Comparison of ENCODE assay signal across 8 cellular contexts in the genomic region with DNA sequence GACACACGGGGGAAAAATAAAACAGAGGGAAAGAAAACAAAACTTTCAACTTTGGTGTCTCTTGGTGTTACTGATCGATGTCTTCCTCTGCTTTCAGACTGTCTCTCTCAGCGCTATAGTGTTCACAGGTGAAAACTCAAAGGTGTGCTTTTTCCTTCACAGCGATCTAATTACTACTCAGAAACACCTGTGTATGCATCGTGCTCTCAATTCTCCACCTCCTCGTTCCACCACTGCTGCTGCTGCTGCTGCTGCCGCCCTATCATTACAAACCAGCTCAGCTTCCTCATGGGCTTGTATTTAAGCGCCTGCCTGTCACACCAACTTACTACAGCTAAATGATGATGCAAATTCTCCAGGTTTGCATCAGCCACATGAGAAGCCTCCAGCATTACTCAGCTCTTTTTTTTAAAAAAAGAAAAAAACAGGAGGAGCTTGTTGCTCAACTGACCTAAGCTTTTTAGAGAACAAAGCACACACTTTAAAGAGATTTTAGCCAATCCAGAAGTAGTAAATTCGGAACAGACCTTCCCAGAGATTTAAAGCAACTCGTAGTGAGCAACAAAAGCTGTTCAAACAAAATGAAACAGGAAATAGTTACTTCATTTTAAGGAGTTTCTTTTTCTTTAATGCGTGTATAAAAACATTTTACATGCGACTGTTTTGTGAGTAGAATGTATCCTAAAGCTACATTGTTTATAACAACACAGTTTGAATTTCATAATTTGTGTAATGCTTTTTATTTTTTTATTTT. TPM values are rescaled to one million over a fixed set of nuclear protein-coding genes. Genes with fewer than 3 reads are reported as not detected.
A peak's percentile ranks its signal among the peaks of the same experiment; 100 is the strongest.
DNase-seq lines count a peak whose midpoint lies in the region; ATAC-seq and TF ChIP-seq lines count a peak whose summit lies in the region.

A gene (minus strand): TSS at position 274 of the 754 bp plus-strand sequence. CDS start 280 bp downstream, outside the sequence.

- H3K27ac ChIP-seq in esophagus squamous epithelium (peak within 1 kb of the TSS; percentile 42 to 83 (median 70)), testis (no peak within 1 kb of the TSS)
- H3K27ac ChIP-seq in naive thymus-derived CD4-positive, alpha-beta T cell (ENCODE audit: low read depth, low read length) = no peak within 1 kb of the TSS

- TF ChIP-seq POLR2A in esophagus squamous epithelium (IDR thresholded peaks at IDR 0.05) = peak in 3 of 4 donors; percentile 20 to 86 (median 59)
- no peak for TF ChIP-seq POLR2A in testis (IDR thresholded peaks at IDR 0.05)

- WGBS in esophagus squamous epithelium, 2 donors = 10 to 11% methylated on average over 12 of the region's 12 CpGs
- WGBS in testis, 2 donors = 8 to 19% methylated on average over 12 of the region's 12 CpGs

- ATAC-seq in GM19438 (IDR thresholded peaks at IDR 0.05; ENCODE audit: low read depth, unreplicated experiment) = peak; percentile 99
- peak; percentile 99 for ATAC-seq in HG03521 (IDR thresholded peaks at IDR 0.05; ENCODE audit: unreplicated experiment)
- peak; percentile 94 for ATAC-seq in activated CD8-positive, alpha-beta memory T cell treated with anti-CD3 and anti-CD28 coated beads, Interleukin-2, amount 10 ng/mL, durations not matched to agents 7 days and 5 days
- peak; percentile 94 for ATAC-seq in naive thymus-derived CD4-positive, alpha-beta T cell

- H3K4me3 Mint-ChIP-seq in activated CD8-positive, alpha-beta memory T cell treated with anti-CD3 and anti-CD28 coated beads, Interleukin-2, amount 10 ng/mL, durations not matched to agents 7 days and 5 days = peak within 1 kb of the TSS; percentile 85
- H3K4me3 Mint-ChIP-seq in naive thymus-derived CD4-positive, alpha-beta T cell = peak within 1 kb of the TSS; percentile 70 to 97 (median 83)

- TF ChIP-seq CTCF in esophagus squamous epithelium (IDR thresholded peaks at IDR 0.05) (peak in 3 of 6 experiments; percentile 22 to 42 (median 31)), testis (IDR thresholded peaks at IDR 0.05) (no peak)

- H3K27me3 Mint-ChIP-seq in activated CD8-positive, alpha-beta memory T cell treated with anti-CD3 and anti-CD28 coated beads, Interleukin-2, amount 10 ng/mL, durations not matched to agents 7 days and 5 days = no peaks in the 10 kb centered on the region
- no peaks in the 10 kb centered on the region for H3K27me3 Mint-ChIP-seq in naive thymus-derived CD4-positive, alpha-beta T cell

- peak within 1 kb of the TSS; percentile 23 to 51 (median 36) for H3K4me3 ChIP-seq in esophagus squamous epithelium
- H3K4me3 ChIP-seq in naive thymus-derived CD4-positive, alpha-beta T cell (ENCODE audit: low read length) = peak within 1 kb of the TSS; percentile 35
- peak within 1 kb of the TSS; percentile 4 to 13 for H3K4me3 ChIP-seq in testis

- H3K4me1 Mint-ChIP-seq in activated CD8-positive, alpha-beta memory T cell treated with anti-CD3 and anti-CD28 coated beads, Interleukin-2, amount 10 ng/mL, durations not matched to agents 7 days and 5 days = peaks cover 17% of the 10 kb centered on the region
- H3K4me1 Mint-ChIP-seq in naive thymus-derived CD4-positive, alpha-beta T cell = peaks cover 0 to 36% (median 21%) of the 10 kb centered on the region in 7 donors

- intact Hi-C loops in esophagus squamous epithelium (cut with DNase I) (no loop called here), testis (cut with DNase I; ENCODE audit: low total_unique reads) (no loop called here)
- intact Hi-C loops in naive thymus-derived CD4-positive, alpha-beta T cell (cut with micrococcal nuclease) = loop anchor here in 1 of 2 donors (2.0 to 10.0 kb wide), 4 partner anchors 775 to 1315 kb away; a partner anchor contains a TSS

- H3K27me3 ChIP-seq in esophagus squamous epithelium = no peaks in the 10 kb centered on the region
- no peaks in the 10 kb centered on the region for H3K27me3 ChIP-seq in naive thymus-derived CD4-positive, alpha-beta T cell (ENCODE audit: control insufficient read depth in 2 of 2, insufficient read depth in 2 of 2, low read length in 2 of 2)
- H3K27me3 ChIP-seq in testis = no peaks in the 10 kb centered on the region

- H3K9me3 ChIP-seq in esophagus squamous epithelium = no peaks in the 10 kb centered on the region
- H3K9me3 ChIP-seq in naive thymus-derived CD4-positive, alpha-beta T cell (ENCODE audit: control insufficient read depth in 2 of 3, low read length in 3 of 3) = no peaks in the 10 kb centered on the region
- H3K9me3 ChIP-seq in testis = no peaks in the 10 kb centered on the region

- DNase-seq in D341Med (ENCODE audit: low spot score) (peak; percentile 53), NCI-H526 treated with DMSO at 0.1 percent for 48 hours (lab: John Stamatoyannopoulos, UW) (peak; percentile 95), esophagus squamous epithelium (lab: John Stamatoyannopoulos, UW) (peak; percentile 8), testis (peak; percentile 48)
- DNase-seq in activated CD8-positive, alpha-beta memory T cell treated with anti-CD3 and anti-CD28 coated beads, Interleukin-2, amount 10 ng/mL, durations not matched to agents 7 days and 5 days = peak; percentile 81
- DNase-seq in naive thymus-derived CD4-positive, alpha-beta T cell = peak in 8 of 9 donors; percentile 13 to 61 (median 42)

- peaks cover 0 to 22% (median 0%) of the 10 kb centered on the region in 3 donors for H3K4me1 ChIP-seq in esophagus squamous epithelium
- H3K4me1 ChIP-seq in naive thymus-derived CD4-positive, alpha-beta T cell (ENCODE audit: control insufficient read depth in 2 of 2, insufficient read depth in 2 of 2, low read length in 2 of 2) = peaks cover 0 to 3% of the 10 kb centered on the region in 2 donors
- peaks cover 6% of the 10 kb centered on the region for H3K4me1 ChIP-seq in testis

- CTCF ChIA-PET in activated CD8-positive, alpha-beta memory T cell treated with anti-CD3 and anti-CD28 coated beads, Interleukin-2, amount 10 ng/mL, durations not matched to agents 7 days and 5 days (lab: Charles Lee) = interaction anchor here (1.4 kb wide), 1 partner anchor 33 kb away, joined by 3 read pairs; no protein-coding TSS in a partner anchor
- CTCF ChIA-PET in naive thymus-derived CD4-positive, alpha-beta T cell (lab: Charles Lee) = no interaction called here

- H3K36me3 Mint-ChIP-seq in activated CD8-positive, alpha-beta memory T cell treated with anti-CD3 and anti-CD28 coated beads, Interleukin-2, amount 10 ng/mL, durations not matched to agents 7 days and 5 days = peaks cover 4% of the 10 kb centered on the region
- no peaks in the 10 kb centered on the region for H3K36me3 Mint-ChIP-seq in naive thymus-derived CD4-positive, alpha-beta T cell

- POLR2A ChIA-PET in naive thymus-derived CD4-positive, alpha-beta T cell (lab: Charles Lee) = no interaction called here

- H3K27ac Mint-ChIP-seq in activated CD8-positive, alpha-beta memory T cell treated with anti-CD3 and anti-CD28 coated beads, Interleukin-2, amount 10 ng/mL, durations not matched to agents 7 days and 5 days = peak within 1 kb of the TSS; percentile 98
- H3K27ac Mint-ChIP-seq in naive thymus-derived CD4-positive, alpha-beta T cell = peak within 1 kb of the TSS; percentile 9 to 96 (median 64)

- H3K36me3 ChIP-seq in esophagus squamous epithelium (no peaks in the 10 kb centered on the region), testis (ENCODE audit: low read depth, missing control alignments) (no peaks in the 10 kb centered on the region)
- no peaks in the 10 kb centered on the region for H3K36me3 ChIP-seq in naive thymus-derived CD4-positive, alpha-beta T cell (ENCODE audit: control insufficient read depth in 2 of 3, insufficient read depth in 3 of 3, low read length in 3 of 3)

- H3K9me3 Mint-ChIP-seq in activated CD8-positive, alpha-beta memory T cell treated with anti-CD3 and anti-CD28 coated beads, Interleukin-2, amount 10 ng/mL, durations not matched to agents 7 days and 5 days (ENCODE audit: low read depth) = no peaks in the 10 kb centered on the region
- H3K9me3 Mint-ChIP-seq in naive thymus-derived CD4-positive, alpha-beta T cell = peaks cover 0 to 2% (median 0%) of the 10 kb centered on the region in 11 donors

RNA-seq across cellular contexts. Expression of the gene that starts here (rescaled TPM):
- 1 to 10 TPM; 5.2 to 6.7 TPM for total RNA-seq in activated CD8-positive, alpha-beta memory T cell treated with anti-CD3 and anti-CD28 coated beads, Interleukin-2, amount 10 ng/mL, durations not matched to agents 7 days and 5 days
- total RNA-seq in esophagus squamous epithelium (10 to 100 TPM in 1 of 4 donors, 1 to 10 TPM in 3; 1.5 to 30.1 (median 7.9) TPM), testis (1 to 10 TPM; 1.3 to 1.5 TPM)
- total RNA-seq in naive thymus-derived CD4-positive, alpha-beta T cell = 1 to 10 TPM in 2 of 5 experiments, under 1 TPM in 3; 0.21 to 2.8 (median 0.54) TPM
- polyA plus RNA-seq in naive thymus-derived CD4-positive, alpha-beta T cell = not detected
- polyA plus RNA-seq in testis (ENCODE audit: insufficient read depth, low read depth, low replicate concordance) = 1.3 TPM

Comparison
In these comparisons a context has a peak if more than half of its experiments do, and no peak if none do; other contexts are left out.
1. DNase-seq: peak in every context shown above with its lines; median percentile 95 in NCI-H526 treated with DMSO at 0.1 percent for 48 hours; 81 in activated CD8-positive, alpha-beta memory T cell treated with anti-CD3 and anti-CD28 coated beads, Interleukin-2, amount 10 ng/mL, durations not matched to agents 7 days and 5 days; 53 in D341Med; 48 in testis; 42 in naive thymus-derived CD4-positive, alpha-beta T cell; 8 in esophagus squamous epithelium.
2. H3K27ac ChIP-seq: peak in esophagus squamous epithelium (4 of 4); none in naive thymus-derived CD4-positive, alpha-beta T cell (single experiment) and testis (0 of 2).
3. Peak in every context shown above with its lines, with median percentiles within 50 percentile points of each other: ATAC-seq and H3K4me3 ChIP-seq.